Comparison of ENCODE assay signal across 1 cellular context in the genomic region with DNA sequence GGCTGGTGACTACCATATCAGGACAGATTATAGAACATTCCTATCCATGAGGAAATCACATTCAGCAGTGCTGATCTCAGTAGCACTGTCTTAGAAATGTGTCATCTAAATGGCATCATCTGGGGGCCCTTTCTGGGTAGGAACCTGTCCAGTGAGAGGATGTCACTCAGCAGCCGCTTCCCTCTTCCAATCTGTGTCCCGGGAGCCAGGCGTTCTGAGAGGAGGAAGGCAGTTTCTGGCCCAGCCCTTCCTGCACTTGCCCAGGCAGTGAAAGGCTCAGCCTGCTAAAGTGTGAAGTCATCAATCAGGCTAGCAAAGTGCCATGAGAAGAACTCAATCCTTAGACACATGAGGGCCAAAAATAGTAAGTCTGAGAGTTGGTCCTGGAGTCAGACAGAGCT.
A peak's percentile ranks its signal among the peaks of the same experiment; 100 is the strongest.
TF ChIP-seq lines count a peak whose summit lies in the region.

No MANE protein-coding gene starts in this region.

TF ChIP-seq in IMR-90, 13 proteins besides CTCF, POLR2A, EP300 and RAD21 (continued from another document):
- TF ChIP-seq, protein P1, sequence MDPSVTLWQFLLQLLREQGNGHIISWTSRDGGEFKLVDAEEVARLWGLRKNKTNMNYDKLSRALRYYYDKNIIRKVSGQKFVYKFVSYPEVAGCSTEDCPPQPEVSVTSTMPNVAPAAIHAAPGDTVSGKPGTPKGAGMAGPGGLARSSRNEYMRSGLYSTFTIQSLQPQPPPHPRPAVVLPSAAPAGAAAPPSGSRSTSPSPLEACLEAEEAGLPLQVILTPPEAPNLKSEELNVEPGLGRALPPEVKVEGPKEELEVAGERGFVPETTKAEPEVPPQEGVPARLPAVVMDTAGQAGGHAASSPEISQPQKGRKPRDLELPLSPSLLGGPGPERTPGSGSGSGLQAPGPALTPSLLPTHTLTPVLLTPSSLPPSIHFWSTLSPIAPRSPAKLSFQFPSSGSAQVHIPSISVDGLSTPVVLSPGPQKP (IDR thresholded peaks at IDR 0.05; ENCODE audit: borderline replicate concordance, low read depth, low read length): no peak
- TF ChIP-seq MAFK (IDR thresholded peaks at IDR 0.05; ENCODE audit: low read depth, low read length): peak; percentile 1; the same call in 1 of the 2 replicates
